Comparison of ENCODE assay signal across 9 cellular contexts in the genomic region with DNA sequence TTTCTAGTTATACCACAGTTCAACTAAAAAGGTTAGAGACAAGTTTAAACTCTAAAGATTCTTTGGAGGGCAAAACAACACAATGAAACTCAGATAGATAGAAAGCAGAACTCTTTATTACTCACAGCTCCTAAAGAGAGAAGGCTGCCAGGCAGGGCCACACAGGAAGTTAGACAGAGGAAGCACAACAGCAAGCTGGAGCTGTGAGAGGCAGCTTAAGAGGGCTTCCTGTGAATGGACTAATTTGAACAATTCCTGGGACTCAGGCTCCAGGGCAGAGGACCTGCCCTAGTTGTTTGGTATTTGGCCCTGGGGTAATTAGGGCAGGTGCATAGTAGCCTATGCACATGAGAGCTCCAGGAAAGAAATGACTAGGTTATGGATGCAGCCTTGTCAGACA.
DNase-seq lines count a peak whose midpoint lies in the region; ATAC-seq and TF ChIP-seq lines count a peak whose summit lies in the region.
"Had no signal": no experiment of that assay in that cellular context is flagged by ENCODE, and none has a peak within 500 bp of the region (broad histone marks: within the 10 kb centered on the region; RNA-seq: fewer than 3 reads in every experiment).

No MANE protein-coding gene starts in this region.

- H3K4me1 Mint-ChIP-seq in progenitor cell of endocrine pancreas (ENCODE audit: low read depth) = peaks cover 30% of the 10 kb centered on the region

- H3K36me3 ChIP-seq in stomach smooth muscle (ENCODE audit: control insufficient read depth in 2 of 2, insufficient read depth in 2 of 2, low read length in 2 of 2) (no peaks in the 10 kb centered on the region), WERI-Rb-1 (no peaks in the 10 kb centered on the region)
- H3K36me3 ChIP-seq: brain microvascular endothelial cell had no signal

- H3K9ac ChIP-seq in stomach smooth muscle (ENCODE audit: low read length in 2 of 2) = no peak overlapping the region

- peaks cover 3% of the 10 kb centered on the region for H3K27me3 Mint-ChIP-seq in progenitor cell of endocrine pancreas

- H3K9me3 ChIP-seq in stomach smooth muscle (ENCODE audit: control insufficient read depth in 2 of 2, low read length in 2 of 2) (no peaks in the 10 kb centered on the region), WERI-Rb-1 (ENCODE audit: severe bottlenecking) (no peaks in the 10 kb centered on the region)

- H3K4me1 ChIP-seq in stomach smooth muscle (ENCODE audit: control insufficient read depth, insufficient read depth, low read length) = peaks cover 27% of the 10 kb centered on the region

- H3K27ac Mint-ChIP-seq in progenitor cell of endocrine pancreas = no peak overlapping the region

- peak; percentile 5 for DNase-seq in stimulated activated CD4-positive, alpha-beta T cell treated with anti-CD3 and anti-CD28 coated beads, Interleukin-1b, Interleukin-23, amount 100 ng/mL, for 48 hours
- no peak for DNase-seq in stimulated activated CD4-positive, alpha-beta T cell treated with anti-CD3 and anti-CD28 coated beads, Interleukin-2, amount 100 ng/mL, for 48 hours
- DNase-seq in cardiac fibroblast (ENCODE audit: low read depth in 2 of 2) (peak; percentile 32 to 33), NCI-H1417 treated with DMSO at 0.1 percent for 48 hours (lab: John Stamatoyannopoulos, UW) (no peak), WERI-Rb-1 (no peak), progenitor cell of endocrine pancreas (ENCODE audit: low spot score, unreplicated experiment) (no peak)
- DNase-seq: brain microvascular endothelial cell had no signal

- H3K27me3 ChIP-seq in stomach smooth muscle (ENCODE audit: control insufficient read depth in 1 of 2, insufficient read depth in 2 of 2, low read length in 2 of 2) = no peaks in the 10 kb centered on the region
- H3K27me3 ChIP-seq in WERI-Rb-1 (ENCODE audit: insufficient read depth, low read depth, severe bottlenecking) = no peaks in the 10 kb centered on the region
- H3K27me3 ChIP-seq: brain microvascular endothelial cell had no signal

- no peak overlapping the region for H3K4me3 ChIP-seq in cardiac fibroblast (replicated peaks in 1 of 2; ENCODE audit: low read depth in 2 of 2, low read length in 2 of 2)
- H3K4me3 ChIP-seq in stomach smooth muscle (ENCODE audit: low read length in 2 of 2) = no peak overlapping the region
- no peak overlapping the region for H3K4me3 ChIP-seq in WERI-Rb-1 (ENCODE audit: low read depth, low read length)

- TF ChIP-seq CTCF in cardiac fibroblast (IDR thresholded peaks at IDR 0.05; ENCODE audit: low read depth, low read length) (no peak), WERI-Rb-1 (IDR thresholded peaks at IDR 0.05; ENCODE audit: low read depth, low read length) (no peak), progenitor cell of endocrine pancreas (IDR thresholded peaks at IDR 0.05; ENCODE audit: unreplicated experiment) (no peak)

- H3K36me3 Mint-ChIP-seq in progenitor cell of endocrine pancreas (ENCODE audit: insufficient read depth) = no peaks in the 10 kb centered on the region

- peak overlapping the region; percentile 19 for H3K27ac ChIP-seq in stomach smooth muscle (ENCODE audit: low read length)
- no peak overlapping the region for H3K27ac ChIP-seq in WERI-Rb-1
- H3K27ac ChIP-seq: brain microvascular endothelial cell had no signal

- H3K9me3 Mint-ChIP-seq in progenitor cell of endocrine pancreas (ENCODE audit: low read depth) = peaks cover 2% of the 10 kb centered on the region

- ATAC-seq in HG03342 (IDR thresholded peaks at IDR 0.05; ENCODE audit: unreplicated experiment) = peak; percentile 58

- H3K4me3 Mint-ChIP-seq in progenitor cell of endocrine pancreas (ENCODE audit: low read depth) = no peak overlapping the region

Comparison
In these comparisons a context has a peak if more than half of its experiments do, and no peak if none do; other contexts are left out.
1. DNase-seq: peak in stimulated activated CD4-positive, alpha-beta T cell treated with anti-CD3 and anti-CD28 coated beads, Interleukin-1b, Interleukin-23, amount 100 ng/mL, for 48 hours (single experiment) and cardiac fibroblast (2 of 2); none in stimulated activated CD4-positive, alpha-beta T cell treated with anti-CD3 and anti-CD28 coated beads, Interleukin-2, amount 100 ng/mL, for 48 hours (0 of 2), NCI-H1417 treated with DMSO at 0.1 percent for 48 hours (single experiment), WERI-Rb-1 (single experiment) and progenitor cell of endocrine pancreas (single experiment).